In genomic region chr15:66702035-66702769, GRCh38 we compare ENCODE assay signal across 8 cellular contexts. TPM values are rescaled to one million over a fixed set of nuclear protein-coding genes. Genes with fewer than 3 reads are reported as not detected.
A peak's percentile ranks its signal among the peaks of the same experiment; 100 is the strongest.
DNase-seq lines count a peak whose midpoint lies in the region; ATAC-seq and TF ChIP-seq lines count a peak whose summit lies in the region.

TSS of gene SMAD6 (plus strand) at chr15:66702236. CDS start at chr15:66703259, 1,023 bp downstream.

- TF ChIP-seq CTCF in GM13977 (IDR thresholded peaks at IDR 0.05; ENCODE audit: extremely low read depth, insufficient read depth, missing control alignments), result no peak

- H3K4me1 Mint-ChIP-seq in activated T-helper 1 cell treated with anti-CD3 and anti-CD28 coated beads, Interleukin-12 subunit alpha, Interleukin-12 subunit beta, Interleukin-2, Interleukin-4 antibody, amounts not matched to agents 30 ng/mL and 10 ng/mL and 1 ng/mL, durations not matched to agents 14 hours and 24 hours and 36 hours (ENCODE audit: low read depth), result peaks cover 16% of the 10 kb centered on the region

- in situ Hi-C loops in GM13977 (cut with MboI; ENCODE audit: low pct_unique_long_range_greater_than_20kb, low sequenced_read_pairs, unreplicated experiment), result no loop called here

- peak within 1 kb of the TSS; percentile 88 for H3K4me3 Mint-ChIP-seq in activated T-helper 1 cell treated with anti-CD3 and anti-CD28 coated beads, Interleukin-12 subunit alpha, Interleukin-12 subunit beta, Interleukin-2, Interleukin-4 antibody, amounts not matched to agents 30 ng/mL and 10 ng/mL and 1 ng/mL, durations not matched to agents 14 hours and 24 hours and 36 hours

- H3K27ac Mint-ChIP-seq in activated T-helper 1 cell treated with anti-CD3 and anti-CD28 coated beads, Interleukin-12 subunit alpha, Interleukin-12 subunit beta, Interleukin-2, Interleukin-4 antibody, amounts not matched to agents 30 ng/mL and 10 ng/mL and 1 ng/mL, durations not matched to agents 14 hours and 24 hours and 36 hours, result peak within 1 kb of the TSS; percentile 85

- intact Hi-C loops in activated T-helper 1 cell treated with anti-CD3 and anti-CD28 coated beads, Interleukin-12 subunit alpha, Interleukin-12 subunit beta, Interleukin-2, Interleukin-4 antibody, amounts not matched to agents 30 ng/mL and 10 ng/mL and 1 ng/mL, durations not matched to agents 14 hours and 24 hours and 36 hours (cut with micrococcal nuclease), result loop anchor here (2.0 to 10.0 kb wide), 6 partner anchors 83 to 1350 kb away; partner anchors contain the start of genes DIS3L, MAP2K5, PIAS1 and SNAPC5

- peak; percentile 79 for DNase-seq in GM13977 (ENCODE audit: low spot score)
- peak; percentile 97 for DNase-seq in LHCN-M2 (ENCODE audit: low read depth)
- DNase-seq in RPMI8226, result peak; percentile 99
- peak; percentile 70 for DNase-seq in activated T-helper 1 cell treated with anti-CD3 and anti-CD28 coated beads, Interleukin-12 subunit alpha, Interleukin-12 subunit beta, Interleukin-2, Interleukin-4 antibody, amounts not matched to agents 30 ng/mL and 10 ng/mL and 1 ng/mL, durations not matched to agents 14 hours and 24 hours and 36 hours (ENCODE audit: low spot score)
- peak; percentile 99 for DNase-seq in fibroblast of gingiva (ENCODE audit: low read depth)
- peak; percentile 97 for DNase-seq in myocyte (ENCODE audit: low read depth)
- DNase-seq in stimulated activated CD8-positive, alpha-beta memory T cell treated with anti-CD3 and anti-CD28 coated beads, Interleukin-7, amount 100 ng/mL, for 1 hour (ENCODE audit: low read depth in 2 of 2), result peak; percentile 37 to 40

- no peaks in the 10 kb centered on the region for H3K9me3 Mint-ChIP-seq in activated T-helper 1 cell treated with anti-CD3 and anti-CD28 coated beads, Interleukin-12 subunit alpha, Interleukin-12 subunit beta, Interleukin-2, Interleukin-4 antibody, amounts not matched to agents 30 ng/mL and 10 ng/mL and 1 ng/mL, durations not matched to agents 14 hours and 24 hours and 36 hours

- no peak for ATAC-seq in GM21825 (IDR thresholded peaks at IDR 0.05; ENCODE audit: unreplicated experiment)

- peaks cover 21% of the 10 kb centered on the region for H3K27me3 Mint-ChIP-seq in activated T-helper 1 cell treated with anti-CD3 and anti-CD28 coated beads, Interleukin-12 subunit alpha, Interleukin-12 subunit beta, Interleukin-2, Interleukin-4 antibody, amounts not matched to agents 30 ng/mL and 10 ng/mL and 1 ng/mL, durations not matched to agents 14 hours and 24 hours and 36 hours (ENCODE audit: insufficient read depth)

- H3K36me3 Mint-ChIP-seq in activated T-helper 1 cell treated with anti-CD3 and anti-CD28 coated beads, Interleukin-12 subunit alpha, Interleukin-12 subunit beta, Interleukin-2, Interleukin-4 antibody, amounts not matched to agents 30 ng/mL and 10 ng/mL and 1 ng/mL, durations not matched to agents 14 hours and 24 hours and 36 hours (ENCODE audit: low read depth), result no peaks in the 10 kb centered on the region

RNA-seq across cellular contexts. Expression of gene SMAD6, which starts in this region (rescaled TPM):
- total RNA-seq in LHCN-M2 (2014; rRNA removed) (2.4 and 3.3 TPM in 2 replicates), myocyte (2.5 and 3.5 TPM in 2 replicates)
- 1.5 TPM for polyA plus RNA-seq in LHCN-M2 (2012)
- total RNA-seq in activated T-helper 1 cell treated with anti-CD3 and anti-CD28 coated beads, Interleukin-12 subunit alpha, Interleukin-12 subunit beta, Interleukin-2, Interleukin-4 antibody, amounts not matched to agents 30 ng/mL and 10 ng/mL and 1 ng/mL, durations not matched to agents 14 hours and 24 hours and 36 hours, result 0.34 and 0.83 TPM in 2 replicates
- polyA plus RNA-seq in myocyte (2012), result 1.2 TPM

Comparison
In these comparisons a context has a peak if more than half of its experiments do, and no peak if none do; other contexts are left out.
1. Peak in DNase-seq in activated T-helper 1 cell treated with anti-CD3 and anti-CD28 coated beads, Interleukin-12 subunit alpha, Interleukin-12 subunit beta, Interleukin-2, Interleukin-4 antibody, amounts not matched to agents 30 ng/mL and 10 ng/mL and 1 ng/mL, durations not matched to agents 14 hours and 24 hours and 36 hours; RNA of the gene not detected or under 1 TPM.
2. DNase-seq: peak in every context shown above with its lines; median percentile 99 in RPMI8226; 99 in fibroblast of gingiva; 97 in LHCN-M2; 97 in myocyte; 79 in GM13977; 70 in activated T-helper 1 cell treated with anti-CD3 and anti-CD28 coated beads, Interleukin-12 subunit alpha, Interleukin-12 subunit beta, Interleukin-2, Interleukin-4 antibody, amounts not matched to agents 30 ng/mL and 10 ng/mL and 1 ng/mL, durations not matched to agents 14 hours and 24 hours and 36 hours; 38 in stimulated activated CD8-positive, alpha-beta memory T cell treated with anti-CD3 and anti-CD28 coated beads, Interleukin-7, amount 100 ng/mL, for 1 hour.